In the genomic region with DNA sequence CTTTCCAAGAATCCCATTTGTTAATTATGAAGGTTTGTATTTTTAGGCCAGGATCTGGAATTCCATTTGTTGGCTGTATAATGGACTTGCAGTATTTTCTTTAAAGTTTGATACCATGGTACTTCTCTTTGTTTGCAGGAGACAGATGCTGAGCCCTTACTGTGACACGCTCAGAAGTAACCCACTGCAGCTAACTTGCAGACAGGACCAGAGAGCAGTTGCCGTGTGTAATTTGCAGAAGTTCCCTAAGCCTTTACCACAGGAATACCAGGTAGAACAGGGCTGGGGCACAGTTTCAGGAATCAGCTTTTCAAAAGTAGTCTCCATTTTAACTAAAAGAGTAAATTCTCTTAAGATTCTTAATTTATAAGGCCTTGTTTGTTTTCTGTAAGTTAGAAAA, we compare ENCODE assay signal across 7 cellular contexts.
"Had no signal": no experiment of that assay in that cellular context is flagged by ENCODE, and none has a peak within 500 bp of the region (broad histone marks: within the 10 kb centered on the region; RNA-seq: fewer than 3 reads in every experiment).

No MANE protein-coding gene starts in this region.

- H3K4me3 ChIP-seq: HAP-1 had no signal

- ATAC-seq: HCT116 had no signal

- FAIRE-seq: HTR-8/SVneo had no signal

- H3K9me3 ChIP-seq: HAP-1 had no signal

- H3K36me3 ChIP-seq: HAP-1 had no signal

- DNase-seq: GOT3, H7, IMR-90, KG1 had no signal

- H3K4me1 ChIP-seq: HAP-1 had no signal
